1 cellular context compared by ENCODE assay signal in the genomic region with DNA sequence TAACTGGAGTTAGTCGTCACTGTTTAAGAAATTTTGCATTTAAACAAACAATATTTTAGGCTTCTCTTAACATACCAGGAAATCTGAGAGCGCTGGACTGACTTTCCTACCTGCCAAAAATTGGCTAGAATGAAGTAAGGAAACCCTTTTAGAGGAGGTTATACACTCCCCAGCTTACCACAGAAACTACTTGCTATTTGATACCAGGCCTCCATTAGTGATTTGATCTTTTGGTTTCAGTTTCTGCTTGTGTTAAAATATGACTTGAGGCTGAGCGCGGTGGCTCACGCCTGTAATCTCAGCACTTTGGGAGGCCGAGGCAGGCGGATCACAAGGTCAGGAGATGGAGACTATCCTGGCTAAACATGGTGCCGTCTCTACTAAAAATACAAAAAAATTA.
TF ChIP-seq lines count a peak whose summit lies in the region.

No MANE protein-coding gene starts in this region.

TF ChIP-seq in HepG2, 621 proteins besides CTCF, POLR2A, EP300 and RAD21 (continued from another document):
- TF ChIP-seq, protein P1, sequence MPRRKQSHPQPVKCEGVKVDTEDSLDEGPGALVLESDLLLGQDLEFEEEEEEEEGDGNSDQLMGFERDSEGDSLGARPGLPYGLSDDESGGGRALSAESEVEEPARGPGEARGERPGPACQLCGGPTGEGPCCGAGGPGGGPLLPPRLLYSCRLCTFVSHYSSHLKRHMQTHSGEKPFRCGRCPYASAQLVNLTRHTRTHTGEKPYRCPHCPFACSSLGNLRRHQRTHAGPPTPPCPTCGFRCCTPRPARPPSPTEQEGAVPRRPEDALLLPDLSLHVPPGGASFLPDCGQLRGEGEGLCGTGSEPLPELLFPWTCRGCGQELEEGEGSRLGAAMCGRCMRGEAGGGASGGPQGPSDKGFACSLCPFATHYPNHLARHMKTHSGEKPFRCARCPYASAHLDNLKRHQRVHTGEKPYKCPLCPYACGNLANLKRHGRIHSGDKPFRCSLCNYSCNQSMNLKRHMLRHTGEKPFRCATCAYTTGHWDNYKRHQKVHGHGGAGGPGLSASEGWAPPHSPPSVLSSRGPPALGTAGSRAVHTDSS (CRISPR knock-in tag; conservative IDR thresholded peaks at IDR 0.05): no peak
- TF ChIP-seq CREBL2 (CRISPR knock-in tag; IDR thresholded peaks at IDR 0.05; ENCODE audit: borderline replicate concordance): no peak
